Comparison of ENCODE assay signal across 8 cellular contexts in the genomic region with DNA sequence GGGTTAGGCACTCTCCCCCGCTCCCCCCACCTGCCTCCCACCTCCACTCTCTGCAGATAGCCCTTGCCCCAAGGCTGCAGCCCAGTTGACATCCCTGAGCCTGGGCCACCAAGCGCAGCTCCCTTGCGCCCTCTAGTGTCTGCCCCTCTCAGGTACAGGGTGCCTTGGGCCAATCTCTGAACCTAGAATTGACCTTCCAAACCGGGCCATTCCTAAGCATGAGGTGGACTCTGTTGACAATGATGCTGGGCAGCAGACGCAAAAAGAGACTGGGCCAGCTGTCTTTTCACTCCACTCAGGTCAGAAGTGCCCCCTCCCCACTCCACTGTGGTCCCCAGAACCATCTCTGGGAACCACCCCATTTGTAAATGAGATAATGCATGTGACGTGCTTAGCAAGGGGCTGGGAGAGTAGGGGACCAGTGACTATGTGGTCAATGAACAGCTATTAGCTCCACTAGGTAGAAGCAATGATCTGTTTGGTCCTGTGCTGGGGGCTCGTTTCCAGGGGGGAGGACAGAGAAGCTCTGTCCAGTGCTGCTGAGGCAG. TPM values are rescaled to one million over a fixed set of nuclear protein-coding genes. Genes with fewer than 3 reads are reported as not detected.
DNase-seq lines count a peak whose midpoint lies in the region; ATAC-seq and TF ChIP-seq lines count a peak whose summit lies in the region.

No MANE protein-coding gene starts in this region.

- no peak overlapping the region for H3K4me3 ChIP-seq in heart left ventricle
- no peak overlapping the region for H3K4me3 ChIP-seq in retinal pigment epithelial cell (ENCODE audit: low read length)

- no peaks in the 10 kb centered on the region for H3K9me3 ChIP-seq in heart left ventricle

- TF ChIP-seq POLR2A in heart left ventricle (IDR thresholded peaks at IDR 0.05), result no peak

- no peak overlapping the region for H3K27ac ChIP-seq in heart left ventricle

- peaks cover 0 to 35% (median 0%) of the 10 kb centered on the region in 12 donors for H3K4me1 ChIP-seq in heart left ventricle

- intact Hi-C loops in heart left ventricle (cut with DNase I), result loop anchor here (1.0 to 10.0 kb wide), 12 partner anchors 638 to 770 kb away; no protein-coding TSS in a partner anchor

- WGBS in heart left ventricle, 4 donors, result 39 to 54% (median 43%) methylated on average over 4 to 7 of the region's 7 CpGs

- peak; percentile 59 for ATAC-seq in HG02798 (IDR thresholded peaks at IDR 0.05; ENCODE audit: poor library complexity, unreplicated experiment)
- peak; percentile 59 to 91 (median 84) for ATAC-seq in heart left ventricle
- no peak for ATAC-seq in GM21529 (IDR thresholded peaks at IDR 0.05; ENCODE audit: unreplicated experiment)

- DNase-seq in D341Med (ENCODE audit: low spot score) (peak; percentile 79), SK-N-DZ (ENCODE audit: low spot score) (peak; percentile 25), heart left ventricle (peak; percentile 58 to 89 (median 72)), retinal pigment epithelial cell (ENCODE audit: low read depth) (no peak), occipital lobe (lab: John Stamatoyannopoulos, UW) (no peak)
- peak; percentile 82 for DNase-seq in activated naive CD4-positive, alpha-beta T cell treated with Interleukin-2 at 50 U/mL for 16 hours

- H3K36me3 ChIP-seq in heart left ventricle, result no peaks in the 10 kb centered on the region

- no peaks in the 10 kb centered on the region for H3K27me3 ChIP-seq in heart left ventricle

- TF ChIP-seq CTCF in heart left ventricle (IDR thresholded peaks at IDR 0.05), result peak; percentile 81 to 93 (median 87)
- peak; percentile 99 for TF ChIP-seq CTCF in retinal pigment epithelial cell (conservative IDR thresholded peaks at IDR 0.05; ENCODE audit: low read depth, low read length)

RNA-seq across cellular contexts. Expression of gene PLB1, which starts 43.3 kb away (rescaled TPM):
- polyA plus RNA-seq in SK-N-DZ (2014; cell fraction: cytosol; rRNA removed), result 0.03 and 0.38 TPM in 2 replicates
- 0.28 and 0.54 TPM in 2 replicates for polyA plus RNA-seq in SK-N-DZ (2014; cell fraction: nucleus; rRNA removed)
- total RNA-seq in heart left ventricle (1 to 10 TPM in 6 of 9 donors, under 1 TPM in 3; 0.35 to 5.5 (median 1.4) TPM), occipital lobe (2.3 TPM)
- polyA plus RNA-seq in heart left ventricle, result under 1 TPM; 0.82 to 0.84 TPM

RNA-seq across cellular contexts. Expression of gene FOSL2, which starts 60.0 kb away (rescaled TPM):
- 0.57 and 0.89 TPM in 2 replicates for polyA plus RNA-seq in SK-N-DZ (2014; cell fraction: cytosol; rRNA removed)
- polyA plus RNA-seq in SK-N-DZ (2014; cell fraction: nucleus; rRNA removed), result 0.38 and 1.3 TPM in 2 replicates
- total RNA-seq in heart left ventricle, result 100 to 1,000 TPM in 2 of 9 donors, 10 to 100 TPM in 7; 26.2 to 144 (median 50.2) TPM
- 10 to 100 TPM; 15.2 to 66.2 TPM for polyA plus RNA-seq in heart left ventricle
- total RNA-seq in occipital lobe, result 6.2 TPM

Comparison
In these comparisons a context has a peak if more than half of its experiments do, and no peak if none do; other contexts are left out.
1. DNase-seq: peak in D341Med (single experiment), SK-N-DZ (single experiment), activated naive CD4-positive, alpha-beta T cell treated with Interleukin-2 at 50 U/mL for 16 hours (single experiment) and heart left ventricle (5 of 5); none in retinal pigment epithelial cell (single experiment) and occipital lobe (single experiment).